24 cellular contexts compared by ENCODE assay signal in the genomic region with DNA sequence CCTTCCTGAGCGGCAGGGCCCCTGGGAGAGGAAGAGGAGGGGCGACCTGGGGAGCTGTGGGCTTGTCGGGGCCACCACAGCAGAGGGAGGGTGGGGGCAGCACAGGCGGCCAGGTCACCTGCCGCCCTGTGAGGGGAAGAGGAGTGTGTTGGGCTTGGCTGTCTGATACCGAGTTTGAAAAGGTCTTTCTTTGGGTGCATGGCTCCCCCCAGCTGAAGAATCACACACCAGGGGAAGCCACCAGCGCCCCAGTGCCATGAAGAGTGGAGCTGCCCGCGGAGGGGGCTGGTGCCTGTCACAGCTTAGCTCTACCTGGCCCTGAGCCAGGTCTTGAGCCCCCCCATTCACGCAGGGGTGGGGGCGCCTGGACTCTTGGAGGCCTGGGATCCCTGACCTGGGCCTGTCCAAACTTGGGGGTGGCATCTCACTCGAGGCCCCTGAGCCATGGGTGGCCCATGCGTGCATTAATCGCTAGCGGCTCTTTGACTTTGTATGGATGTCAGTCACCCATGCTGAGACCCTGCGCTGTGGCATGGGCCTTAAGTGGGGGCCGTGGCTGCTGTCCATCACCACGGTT. TPM values are rescaled to one million over a fixed set of nuclear protein-coding genes. Genes with fewer than 3 reads are reported as not detected.
DNase-seq lines count a peak whose midpoint lies in the region; ATAC-seq and TF ChIP-seq lines count a peak whose summit lies in the region.
"Had no signal": no experiment of that assay in that cellular context is flagged by ENCODE, and none has a peak within 500 bp of the region (broad histone marks: within the 10 kb centered on the region; RNA-seq: fewer than 3 reads in every experiment).

No MANE protein-coding gene starts in this region.

- no peak for TF ChIP-seq CTCF in CD8-positive, alpha-beta T cell (IDR thresholded peaks at IDR 0.05)

- CTCF ChIA-PET in CD8-positive, alpha-beta T cell (lab: Charles Lee): no interaction called here

- H3K27me3 Mint-ChIP-seq in CD8-positive, alpha-beta T cell (ENCODE audit: low read depth): no peaks in the 10 kb centered on the region
- H3K27me3 Mint-ChIP-seq: CD4-positive, alpha-beta T cell had no signal

- POLR2A ChIA-PET in CD8-positive, alpha-beta T cell (lab: Charles Lee): no interaction called here

- peaks cover 64% of the 10 kb centered on the region for H3K36me3 Mint-ChIP-seq in stimulated activated effector memory CD8-positive, alpha-beta T cell treated with anti-CD3 and anti-CD28 coated beads, Interleukin-12 subunit alpha, Interleukin-12 subunit beta, amount 100 ng/mL, for 72 hours
- peaks cover 62% of the 10 kb centered on the region for H3K36me3 Mint-ChIP-seq in CD8-positive, alpha-beta T cell

- H3K4me3 ChIP-seq in CD8-positive, alpha-beta T cell (ENCODE audit: low read depth, low read length): no peak overlapping the region
- H3K4me3 ChIP-seq: SJCRH30 had no signal

- peak overlapping the region; percentile 43 for H3K27ac Mint-ChIP-seq in stimulated activated effector memory CD8-positive, alpha-beta T cell treated with anti-CD3 and anti-CD28 coated beads, Interleukin-12 subunit alpha, Interleukin-12 subunit beta, amount 100 ng/mL, for 72 hours
- no peak overlapping the region for H3K27ac Mint-ChIP-seq in CD8-positive, alpha-beta T cell
- H3K27ac Mint-ChIP-seq: CD4-positive, alpha-beta T cell had no signal

- no peaks in the 10 kb centered on the region for H3K4me1 ChIP-seq in CD8-positive, alpha-beta T cell (ENCODE audit: insufficient read depth, low read length)

- no peaks in the 10 kb centered on the region for H3K4me1 Mint-ChIP-seq in stimulated activated effector memory CD8-positive, alpha-beta T cell treated with anti-CD3 and anti-CD28 coated beads, Interleukin-12 subunit alpha, Interleukin-12 subunit beta, amount 100 ng/mL, for 72 hours
- H3K4me1 Mint-ChIP-seq in CD8-positive, alpha-beta T cell (ENCODE audit: low read depth): no peaks in the 10 kb centered on the region

- no peak overlapping the region for H3K4me3 Mint-ChIP-seq in stimulated activated effector memory CD8-positive, alpha-beta T cell treated with anti-CD3 and anti-CD28 coated beads, Interleukin-12 subunit alpha, Interleukin-12 subunit beta, amount 100 ng/mL, for 72 hours
- H3K4me3 Mint-ChIP-seq in CD8-positive, alpha-beta T cell: no peak overlapping the region
- H3K4me3 Mint-ChIP-seq: CD4-positive, alpha-beta T cell had no signal

- no peaks in the 10 kb centered on the region for H3K9me3 ChIP-seq in KOPT-K1 (ENCODE audit: insufficient read depth, low read length, poor library complexity, severe bottlenecking)
- no peaks in the 10 kb centered on the region for H3K9me3 ChIP-seq in CD8-positive, alpha-beta T cell (ENCODE audit: low read length)
- H3K9me3 ChIP-seq: SJCRH30 had no signal

- no peak for ATAC-seq in left ventricle myocardium superior
- no peak for ATAC-seq in left cardiac atrium
- no peak for ATAC-seq in stimulated activated effector memory CD8-positive, alpha-beta T cell treated with anti-CD3 and anti-CD28 coated beads, Interleukin-12 subunit alpha, Interleukin-12 subunit beta, amount 100 ng/mL, for 72 hours
- no peak for ATAC-seq in CD8-positive, alpha-beta T cell
- ATAC-seq: PC-3, Right ventricle myocardium inferior, SK-N-SH treated with all-trans-retinoic acid at 6 μM for 48 hours had no signal

- H3K27ac ChIP-seq in KOPT-K1 (ENCODE audit: low read depth, low read length, poor library complexity, severe bottlenecking): peak overlapping the region; percentile 50
- peak overlapping the region; percentile 5 for H3K27ac ChIP-seq in angular gyrus (ENCODE audit: low read depth, low read length)
- no peak overlapping the region for H3K27ac ChIP-seq in CD8-positive, alpha-beta T cell (ENCODE audit: low read depth, low read length)
- H3K27ac ChIP-seq: SJCRH30 had no signal

- no peaks in the 10 kb centered on the region for H3K9me3 Mint-ChIP-seq in stimulated activated effector memory CD8-positive, alpha-beta T cell treated with anti-CD3 and anti-CD28 coated beads, Interleukin-12 subunit alpha, Interleukin-12 subunit beta, amount 100 ng/mL, for 72 hours
- H3K9me3 Mint-ChIP-seq in CD8-positive, alpha-beta T cell: no peaks in the 10 kb centered on the region
- H3K9me3 Mint-ChIP-seq: CD4-positive, alpha-beta T cell had no signal

- H3K27me3 ChIP-seq in CD8-positive, alpha-beta T cell (ENCODE audit: insufficient read depth, low read length): no peaks in the 10 kb centered on the region
- H3K27me3 ChIP-seq: SJCRH30 had no signal

- intact Hi-C loops in left ventricle myocardium superior (cut with micrococcal nuclease): no loop called here
- intact Hi-C loops in left cardiac atrium (cut with DNase I): no loop called here
- intact Hi-C loops in CD8-positive, alpha-beta T cell (cut with DNase I, micrococcal nuclease): no loop called here

- peaks cover 15% of the 10 kb centered on the region; the same call in 1 of the 2 replicates for H3K36me3 ChIP-seq in KOPT-K1 (ENCODE audit: insufficient read depth, low read length)
- H3K36me3 ChIP-seq in CD8-positive, alpha-beta T cell (ENCODE audit: insufficient read depth, low read length): peaks cover 7% of the 10 kb centered on the region

- DNase-seq in left ventricle myocardium superior (peak; percentile 16), left cardiac atrium (no peak), HK-2 (ENCODE audit: unreplicated experiment) (no peak)
- no peak for DNase-seq in stimulated activated effector memory CD8-positive, alpha-beta T cell treated with anti-CD3 and anti-CD28 coated beads, Interleukin-12 subunit alpha, Interleukin-12 subunit beta, amount 100 ng/mL, for 72 hours (ENCODE audit: low spot score in 2 of 2)
- no peak for DNase-seq in stimulated activated CD4-positive, alpha-beta T cell treated with anti-CD3 and anti-CD28 coated beads, Interleukin-2, amount 100 ng/mL, for 24 hours
- no peak for DNase-seq in CD8-positive, alpha-beta T cell
- DNase-seq: CD4-positive, alpha-beta T cell; COR-L47; DMS 273 treated with DMSO at 0.1 percent for 48 hours; DMS79; HCEC 1CT; KBM-7; MM.1S; NCI-H2029; NCI-H446 treated with DMSO at 0.1 percent for 48 hours; NCI-H526; NCI-H82; NK-92 treated with Interleukin-12 subunit alpha and Interleukin-12 subunit beta, amount 100 ng/mL, for 24 hours; PC-3; SJCRH30 had no signal

RNA-seq across cellular contexts. Expression of gene CSTB, which starts 26.3 kb away (rescaled TPM):
- total RNA-seq in left ventricle myocardium superior: 37.6 TPM
- 10 to 100 TPM; 33.0 to 40.2 TPM for total RNA-seq in left cardiac atrium
- 1 to 10 TPM; 7.4 to 7.7 TPM for total RNA-seq in CD8-positive, alpha-beta T cell

RNA-seq across cellular contexts. Expression of gene PDXK, which starts 30.8 kb away (rescaled TPM):
- total RNA-seq in left ventricle myocardium superior: 117 TPM
- 100 to 1,000 TPM; 101 to 120 TPM for total RNA-seq in left cardiac atrium
- 10 to 100 TPM; 60.3 to 71.1 TPM for total RNA-seq in CD8-positive, alpha-beta T cell

RNA-seq across cellular contexts. Expression of gene RRP1, which starts 39.6 kb away (rescaled TPM):
- 13.5 TPM for total RNA-seq in left ventricle myocardium superior
- total RNA-seq in left cardiac atrium: 10 to 100 TPM; 10.6 to 14.9 TPM
- 10 to 100 TPM; 26.8 to 26.9 TPM for total RNA-seq in CD8-positive, alpha-beta T cell
